In genomic region chr22:25111579-25112517, GRCh38 we compare ENCODE assay signal across 8 cellular contexts.
DNase-seq lines count a peak whose midpoint lies in the region; ATAC-seq, FAIRE-seq and TF ChIP-seq lines count a peak whose summit lies in the region.

No MANE protein-coding gene starts in this region.

- H3K36me3 Mint-ChIP-seq in naive thymus-derived CD4-positive, alpha-beta T cell: peaks cover 0 to 14% (median 0%) of the 10 kb centered on the region in 5 donors

- H3K9me3 ChIP-seq in PC-3 (ENCODE audit: low read length) (no peaks in the 10 kb centered on the region), esophagus (ENCODE audit: control insufficient read depth in 2 of 2, insufficient read depth in 1 of 2, low read depth in 1 of 2, low read length in 1 of 2) (peaks cover 0 to 4% of the 10 kb centered on the region in 2 donors)
- H3K9me3 ChIP-seq in naive thymus-derived CD4-positive, alpha-beta T cell (ENCODE audit: control insufficient read depth in 2 of 3, low read length in 3 of 3): no peaks in the 10 kb centered on the region

- peak overlapping the region in 7 of 9 donors; percentile 45 to 87 (median 66) for H3K27ac Mint-ChIP-seq in naive thymus-derived CD4-positive, alpha-beta T cell

- no peaks in the 10 kb centered on the region for H3F3A ChIP-seq in PC-3 (ENCODE audit: low read length, unreplicated experiment)

- H3K79me2 ChIP-seq in PC-3 (ENCODE audit: low read length): no peaks in the 10 kb centered on the region

- H3K36me3 ChIP-seq in GM06990 (ENCODE audit: control insufficient read depth, insufficient read depth, low read length) (no peaks in the 10 kb centered on the region), PC-3 (ENCODE audit: low read depth, low read length) (no peaks in the 10 kb centered on the region), esophagus (ENCODE audit: control insufficient read depth in 2 of 2, insufficient read depth in 2 of 2, low read length in 1 of 2) (peaks cover 0 to 3% of the 10 kb centered on the region in 2 donors)
- H3K36me3 ChIP-seq in naive thymus-derived CD4-positive, alpha-beta T cell (ENCODE audit: control insufficient read depth in 2 of 3, insufficient read depth in 3 of 3, low read length in 3 of 3): no peaks in the 10 kb centered on the region

- peak overlapping the region; percentile 65 for H3K9ac ChIP-seq in PC-3 (ENCODE audit: low read length)

- TF ChIP-seq CTCF in GM06990 (IDR thresholded peaks at IDR 0.05; ENCODE audit: insufficient read depth, low read length, poor library complexity, severe bottlenecking): no peak
- TF ChIP-seq CTCF in PC-3 (conservative IDR thresholded peaks at IDR 0.05; ENCODE audit: low read depth, low read length): no peak

- WGBS in esophagus, 2 donors: 19 to 25% methylated on average over 28 to 35 of the region's 35 CpGs

- POLR2A ChIA-PET in PC-3 (lab: Charles Lee; ENCODE audit: unreplicated experiment): no interaction called here
- POLR2A ChIA-PET in naive thymus-derived CD4-positive, alpha-beta T cell (lab: Charles Lee): interaction anchor here (0.7 to 2.2 kb wide), 4 partner anchors 41 to 62 kb away, joined by 3 to 13 read pairs (median 4); no protein-coding TSS in a partner anchor

- no peaks in the 10 kb centered on the region for H3K9me2 ChIP-seq in PC-3 (replicated peaks; ENCODE audit: low read length)

- H3K27me3 ChIP-seq in GM06990 (replicated peaks; ENCODE audit: control insufficient read depth, insufficient read depth, low read length): no peaks in the 10 kb centered on the region; the same call in none of the 2 replicates
- no peaks in the 10 kb centered on the region for H3K27me3 ChIP-seq in PC-3 (ENCODE audit: low read length)
- no peaks in the 10 kb centered on the region for H3K27me3 ChIP-seq in esophagus (ENCODE audit: control insufficient read depth in 1 of 2, insufficient read depth in 2 of 2, low read length in 2 of 2)
- H3K27me3 ChIP-seq in naive thymus-derived CD4-positive, alpha-beta T cell (ENCODE audit: control insufficient read depth in 2 of 2, insufficient read depth in 2 of 2, low read length in 2 of 2): no peaks in the 10 kb centered on the region

- TF ChIP-seq POLR2A in H54 (IDR thresholded peaks at IDR 0.05; ENCODE audit: low read depth, low read length): no peak

- H3K4me2 ChIP-seq in PC-3 (ENCODE audit: low read length): peak overlapping the region; percentile 93

- H2AFZ ChIP-seq in PC-3 (ENCODE audit: low read length): peak overlapping the region; percentile 78

- no peaks in the 10 kb centered on the region for H4K20me1 ChIP-seq in PC-3 (ENCODE audit: low read length)

- DNase-seq in GM06990 (ENCODE audit: extremely low read depth, insufficient read length) (no peak), PC-3 (no peak), RKO (ENCODE audit: low spot score) (no peak), H54 (ENCODE audit: insufficient read length, low spot score) (no peak)
- peak in 1 of 9 donors; percentile 4 for DNase-seq in naive thymus-derived CD4-positive, alpha-beta T cell

- peak overlapping the region; percentile 71 to 96 (median 91) for H3K4me3 Mint-ChIP-seq in naive thymus-derived CD4-positive, alpha-beta T cell

- H3K4me3 ChIP-seq in GM06990 (replicated peaks; ENCODE audit: low read depth, low read length) (peak overlapping the region; percentile 41), PC-3 (ENCODE audit: low read length) (peak overlapping the region; percentile 72), esophagus (ENCODE audit: low read depth in 1 of 2, low read length in 2 of 2) (peak overlapping the region; percentile 50)
- H3K4me3 ChIP-seq in naive thymus-derived CD4-positive, alpha-beta T cell (ENCODE audit: low read length): peak overlapping the region; percentile 87

- peak overlapping the region; percentile 74 for H3K27ac ChIP-seq in PC-3 (ENCODE audit: low read length)
- H3K27ac ChIP-seq in esophagus (ENCODE audit: low read depth in 2 of 2, low read length in 1 of 2): peak overlapping the region; percentile 86 to 88
- H3K27ac ChIP-seq in naive thymus-derived CD4-positive, alpha-beta T cell (ENCODE audit: low read depth, low read length): peak overlapping the region; percentile 16

- ATAC-seq in PC-3 (peak; percentile 39), GM19328 (IDR thresholded peaks at IDR 0.05; ENCODE audit: unreplicated experiment) (no peak), HG02885 (IDR thresholded peaks at IDR 0.05; ENCODE audit: poor library complexity, unreplicated experiment) (no peak)
- ATAC-seq in naive thymus-derived CD4-positive, alpha-beta T cell: peak; percentile 8

- no peaks in the 10 kb centered on the region for H3K27me3 Mint-ChIP-seq in naive thymus-derived CD4-positive, alpha-beta T cell

- no peak for FAIRE-seq in H54 (lab: Jason Lieb, UNC)

- H3K4me1 ChIP-seq in PC-3 (ENCODE audit: insufficient read depth, low read length) (peaks cover 12% of the 10 kb centered on the region), esophagus (ENCODE audit: control insufficient read depth in 2 of 2, insufficient read depth in 2 of 2, low read length in 1 of 2) (peaks cover 0 to 27% of the 10 kb centered on the region in 2 donors)
- H3K4me1 ChIP-seq in naive thymus-derived CD4-positive, alpha-beta T cell (ENCODE audit: control insufficient read depth in 2 of 2, insufficient read depth in 2 of 2, low read length in 2 of 2): peaks cover 5 to 16% of the 10 kb centered on the region in 2 donors

- CTCF ChIA-PET in PC-3 (lab: Charles Lee): interaction anchor here (0.6 kb wide), 1 partner anchor 30 kb away, joined by 6 read pairs; no protein-coding TSS in a partner anchor
- CTCF ChIA-PET in naive thymus-derived CD4-positive, alpha-beta T cell (lab: Charles Lee): interaction anchor here (1.0 to 2.1 kb wide), 7 partner anchors 20 to 90 kb away, joined by 3 to 11 read pairs (median 5); no protein-coding TSS in a partner anchor

- intact Hi-C loops in PC-3 (cut with micrococcal nuclease): loop anchor here (1.0 kb wide), 1 partner anchor 60 kb away; no protein-coding TSS in a partner anchor
- intact Hi-C loops in naive thymus-derived CD4-positive, alpha-beta T cell (cut with micrococcal nuclease): loop anchor here (1.0 to 2.0 kb wide), 6 partner anchors 31 to 160 kb away; partner anchors contain the start of gene KIAA1671 (in 1 of the 2)

- BruUV-seq in PC-3 (replicated peaks; lab: Mats Ljungman, UMichigan): TSS peak; percentile 31

- H3K9me3 Mint-ChIP-seq in naive thymus-derived CD4-positive, alpha-beta T cell: peaks cover 0 to 4% (median 0%) of the 10 kb centered on the region in 11 donors

- H3K4me1 Mint-ChIP-seq in naive thymus-derived CD4-positive, alpha-beta T cell: peaks cover 13 to 43% (median 19%) of the 10 kb centered on the region in 7 donors

Comparison
In these comparisons a context has a peak if more than half of its experiments do, and no peak if none do; other contexts are left out.
1. ATAC-seq: peak in PC-3 (single experiment) and naive thymus-derived CD4-positive, alpha-beta T cell (single experiment); none in GM19328 (single experiment) and HG02885 (single experiment).
2. H3K27ac ChIP-seq: peak in every context shown above with its lines; median percentile 87 in esophagus; 74 in PC-3; 16 in naive thymus-derived CD4-positive, alpha-beta T cell.
3. Peak in every context shown above with its lines, with median percentiles within 50 percentile points of each other: H3K4me3 ChIP-seq.